Comparison of ENCODE assay signal across 1 cellular context in genomic region chr4:109332926-109333464, GRCh38.
TF ChIP-seq lines count a peak whose summit lies in the region.

No MANE protein-coding gene starts in this region.

TF ChIP-seq in WTC11, 78 proteins besides CTCF, POLR2A, EP300 and RAD21 (continued from another document):
- TF ChIP-seq AFF4 (CRISPR knock-in tag; IDR thresholded peaks at IDR 0.05; ENCODE audit: borderline replicate concordance), result no peak
- no peak for TF ChIP-seq JUN (CRISPR knock-in tag; IDR thresholded peaks at IDR 0.05)
- TF ChIP-seq TP53 (CRISPR knock-in tag; IDR thresholded peaks at IDR 0.05), result no peak
- TF ChIP-seq CREB1 (CRISPR knock-in tag; IDR thresholded peaks at IDR 0.05), result no peak
- no peak for TF ChIP-seq ZNF512 (CRISPR knock-in tag; IDR thresholded peaks at IDR 0.05; ENCODE audit: borderline replicate concordance)
- TF ChIP-seq, protein P1, sequence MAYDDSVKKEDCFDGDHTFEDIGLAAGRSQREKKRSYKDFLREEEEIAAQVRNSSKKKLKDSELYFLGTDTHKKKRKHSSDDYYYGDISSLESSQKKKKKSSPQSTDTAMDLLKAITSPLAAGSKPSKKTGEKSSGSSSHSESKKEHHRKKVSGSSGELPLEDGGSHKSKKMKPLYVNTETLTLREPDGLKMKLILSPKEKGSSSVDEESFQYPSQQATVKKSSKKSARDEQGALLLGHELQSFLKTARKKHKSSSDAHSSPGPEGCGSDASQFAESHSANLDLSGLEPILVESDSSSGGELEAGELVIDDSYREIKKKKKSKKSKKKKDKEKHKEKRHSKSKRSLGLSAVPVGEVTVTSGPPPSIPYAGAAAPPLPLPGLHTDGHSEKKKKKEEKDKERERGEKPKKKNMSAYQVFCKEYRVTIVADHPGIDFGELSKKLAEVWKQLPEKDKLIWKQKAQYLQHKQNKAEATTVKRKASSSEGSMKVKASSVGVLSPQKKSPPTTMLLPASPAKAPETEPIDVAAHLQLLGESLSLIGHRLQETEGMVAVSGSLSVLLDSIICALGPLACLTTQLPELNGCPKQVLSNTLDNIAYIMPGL (CRISPR knock-in tag; IDR thresholded peaks at IDR 0.05), result no peak
- TF ChIP-seq SMAD3 (CRISPR knock-in tag; IDR thresholded peaks at IDR 0.05; ENCODE audit: borderline replicate concordance), result no peak
